ENCODE assay signal across 2 cellular contexts in genomic region chrX:850471-850916, GRCh38.
TF ChIP-seq lines count a peak whose summit lies in the region.

No MANE protein-coding gene starts in this region.

TF ChIP-seq in HEK293, 187 proteins besides CTCF, POLR2A, EP300 and RAD21:
- TF ChIP-seq KLF16 (tag by site-specific recombination; IDR thresholded peaks at IDR 0.05) = no peak
- peak; percentile 90 for TF ChIP-seq TCF7L2 (IDR thresholded peaks at IDR 0.05; ENCODE audit: borderline replicate concordance, low read depth, low read length)

TF ChIP-seq in H1, 55 proteins besides CTCF, POLR2A, EP300 and RAD21:
- TF ChIP-seq GABPA (IDR thresholded peaks at IDR 0.05; ENCODE audit: borderline replicate concordance, insufficient read depth, low read length) = no peak
- no peak for TF ChIP-seq KDM1A (IDR thresholded peaks at IDR 0.05; ENCODE audit: borderline replicate concordance, low read length)
